Comparison of ENCODE assay signal across 22 cellular contexts in genomic region chr17:81456798-81457197, GRCh38. TPM values are rescaled to one million over a fixed set of nuclear protein-coding genes. Genes with fewer than 3 reads are reported as not detected.
DNase-seq lines count a peak whose midpoint lies in the region; ATAC-seq and TF ChIP-seq lines count a peak whose summit lies in the region.
"Had no signal": no experiment of that assay in that cellular context is flagged by ENCODE, and none has a peak within 500 bp of the region (broad histone marks: within the 10 kb centered on the region; RNA-seq: fewer than 3 reads in every experiment).

No MANE protein-coding gene starts in this region.

- no peak for TF ChIP-seq CTCF in Loucy (conservative IDR thresholded peaks at IDR 0.05; ENCODE audit: low read length)
- no peak for TF ChIP-seq CTCF in adrenal gland (IDR thresholded peaks at IDR 0.05)
- TF ChIP-seq CTCF in glutamatergic neuron (IDR thresholded peaks at IDR 0.05; ENCODE audit: partially characterized antibody, unreplicated experiment) = no peak
- no peak for TF ChIP-seq CTCF in vagina (IDR thresholded peaks at IDR 0.05)

- peaks cover 5% of the 10 kb centered on the region for H4K20me1 ChIP-seq in Loucy (ENCODE audit: insufficient read depth, low read length, poor library complexity, severe bottlenecking)

- H3K36me3 Mint-ChIP-seq in glutamatergic neuron (ENCODE audit: unreplicated experiment) = peaks cover 4% of the 10 kb centered on the region
- H3K36me3 Mint-ChIP-seq: activated naive CD8-positive, alpha-beta T cell; naive B cell had no signal

- peaks cover 60% of the 10 kb centered on the region for H3K79me2 ChIP-seq in Loucy (ENCODE audit: insufficient read depth, low read length)

- H2AFZ ChIP-seq in Loucy (ENCODE audit: low read length) = no peak overlapping the region

- H3K27ac ChIP-seq in adrenal gland (peak overlapping the region in 1 of 5 donors; percentile 78), vagina (no peak overlapping the region)
- H3K27ac ChIP-seq: body of pancreas, coronary artery, epithelial cell of prostate, tibial artery had no signal

- H3K27ac Mint-ChIP-seq in glutamatergic neuron (ENCODE audit: unreplicated experiment) = peak overlapping the region; percentile 85
- H3K27ac Mint-ChIP-seq: activated CD4-positive, alpha-beta T cell treated with anti-CD3 and anti-CD28 coated beads, Interleukin-2, amount 10 ng/mL, durations not matched to agents 7 days and 5 days; activated naive CD8-positive, alpha-beta T cell; activated T-helper 17 cell treated with anti-CD3 and anti-CD28 coated beads, Interleukin-2, amount 50 U/mL, for 72 hours had no signal

- H3K4me3 ChIP-seq in Loucy (ENCODE audit: low read length, poor library complexity, severe bottlenecking) = peak overlapping the region; percentile 73
- no peak overlapping the region for H3K4me3 ChIP-seq in adrenal gland
- H3K4me3 ChIP-seq in vagina = no peak overlapping the region
- H3K4me3 ChIP-seq: body of pancreas, coronary artery, tibial artery had no signal

- H3K4me3 Mint-ChIP-seq in glutamatergic neuron (ENCODE audit: unreplicated experiment) = peak overlapping the region; percentile 20
- H3K4me3 Mint-ChIP-seq: activated CD4-positive, alpha-beta T cell treated with anti-CD3 and anti-CD28 coated beads, Interleukin-2, amount 10 ng/mL, durations not matched to agents 7 days and 5 days; activated naive CD8-positive, alpha-beta T cell; activated T-helper 17 cell treated with anti-CD3 and anti-CD28 coated beads, Interleukin-2, amount 50 U/mL, for 72 hours; naive B cell had no signal

- no peaks in the 10 kb centered on the region for H3K9me2 ChIP-seq in Loucy (replicated peaks; ENCODE audit: low read depth, low read length)

- ATAC-seq in HG03135 (IDR thresholded peaks at IDR 0.05; ENCODE audit: unreplicated experiment) = no peak
- ATAC-seq: activated T-helper 17 cell treated with anti-CD3 and anti-CD28 coated beads, Interleukin-2, amount 50 U/mL, for 72 hours; body of pancreas had no signal

- intact Hi-C loops in adrenal gland (cut with DNase I) (no loop called here), vagina (cut with DNase I) (no loop called here)

- H3K9me3 ChIP-seq in Loucy (ENCODE audit: insufficient read depth, low read depth, low read length) (no peaks in the 10 kb centered on the region), adrenal gland (replicated peaks in 1 of 3) (no peaks in the 10 kb centered on the region), vagina (no peaks in the 10 kb centered on the region)
- H3K9me3 ChIP-seq: body of pancreas, tibial artery had no signal

- no peaks in the 10 kb centered on the region for H3F3A ChIP-seq in Loucy (ENCODE audit: low read depth)

- peak in 6 of 7 donors; percentile 57 to 80 (median 68) for DNase-seq in adrenal gland
- peak; percentile 61 for DNase-seq in glutamatergic neuron
- DNase-seq in pulmonary artery endothelial cell (ENCODE audit: low read depth, low spot score) = peak; percentile 45
- no peak for DNase-seq in vagina (ENCODE audit: extremely low spot score in 2 of 2)
- DNase-seq in activated CD4-positive, CD25-positive, alpha-beta regulatory T cell treated with anti-CD3 and anti-CD28 coated beads, Interleukin-2, amount 50 U/mL, for 72 hours = no peak
- DNase-seq: activated CD4-positive, alpha-beta T cell treated with anti-CD3 and anti-CD28 coated beads, Interleukin-2, amount 10 ng/mL, durations not matched to agents 7 days and 5 days; DMS79; KG1; mammary epithelial cell; naive B cell; NCI-H1048; NCI-H2029; posterior cingulate gyrus; stimulated activated naive CD4-positive, alpha-beta T cell; tibial artery had no signal

- H3K36me3 ChIP-seq in Loucy (ENCODE audit: insufficient read depth, low read length) (peaks cover 10% of the 10 kb centered on the region; the same call in 1 of the 2 replicates), adrenal gland (replicated peaks in 1 of 2) (peaks cover 0 to under 1% of the 10 kb centered on the region in 2 donors), vagina (no peaks in the 10 kb centered on the region)

- H3K4me1 ChIP-seq in Loucy (ENCODE audit: insufficient read depth, low read length, poor library complexity, severe bottlenecking) = peaks cover 56% of the 10 kb centered on the region
- peaks cover 16 to 20% of the 10 kb centered on the region in 2 donors for H3K4me1 ChIP-seq in adrenal gland (replicated peaks in 1 of 2)
- H3K4me1 ChIP-seq in vagina = no peaks in the 10 kb centered on the region
- H3K4me1 ChIP-seq: body of pancreas, tibial artery had no signal

- no peak for TF ChIP-seq POLR2A in adrenal gland (IDR thresholded peaks at IDR 0.05)
- TF ChIP-seq POLR2A in vagina (IDR thresholded peaks at IDR 0.05) = no peak

- H3K4me2 ChIP-seq in Loucy (ENCODE audit: low read depth, low read length, poor library complexity, severe bottlenecking) = peak overlapping the region; percentile 83

- WGBS in adrenal gland, 4 donors = 17 to 67% (median 19%) methylated on average over 1 to 7 of the region's 7 CpGs

- peaks cover 3% of the 10 kb centered on the region for H3K9me3 Mint-ChIP-seq in glutamatergic neuron (ENCODE audit: unreplicated experiment)
- H3K9me3 Mint-ChIP-seq: activated CD4-positive, alpha-beta T cell treated with anti-CD3 and anti-CD28 coated beads, Interleukin-2, amount 10 ng/mL, durations not matched to agents 7 days and 5 days; activated T-helper 17 cell treated with anti-CD3 and anti-CD28 coated beads, Interleukin-2, amount 50 U/mL, for 72 hours; naive B cell had no signal

- H3K27me3 Mint-ChIP-seq in glutamatergic neuron (ENCODE audit: unreplicated experiment) = peaks cover 5% of the 10 kb centered on the region
- H3K27me3 Mint-ChIP-seq: activated CD4-positive, alpha-beta T cell treated with anti-CD3 and anti-CD28 coated beads, Interleukin-2, amount 10 ng/mL, durations not matched to agents 7 days and 5 days; activated naive CD8-positive, alpha-beta T cell; activated T-helper 17 cell treated with anti-CD3 and anti-CD28 coated beads, Interleukin-2, amount 50 U/mL, for 72 hours had no signal

- peak overlapping the region; percentile 95 for H3K9ac ChIP-seq in Loucy (ENCODE audit: low read depth, low read length, poor library complexity, severe bottlenecking)

- H3K27me3 ChIP-seq in Loucy (ENCODE audit: insufficient read depth, low read length, poor library complexity, severe bottlenecking) (no peaks in the 10 kb centered on the region), adrenal gland (no peaks in the 10 kb centered on the region), vagina (no peaks in the 10 kb centered on the region)
- H3K27me3 ChIP-seq: body of pancreas, tibial artery had no signal

- H3K4me1 Mint-ChIP-seq in glutamatergic neuron (ENCODE audit: low read depth, unreplicated experiment) = peaks cover 5% of the 10 kb centered on the region

RNA-seq across cellular contexts. Expression of gene ACTG1, which starts 55.8 kb away (rescaled TPM):
- total RNA-seq in adrenal gland (1,000 to 10,000 TPM; 1,781 to 6,446 (median 2,486) TPM), glutamatergic neuron (ENCODE audit: unreplicated experiment) (5,342 TPM), pulmonary artery endothelial cell (9,538 and 11,768 TPM in 2 replicates), vagina (2,441 TPM)
- polyA plus RNA-seq in adrenal gland = 1,000 to 10,000 TPM in 2 of 3 donors, 100 to 1,000 TPM in 1; 828 to 1,140 (median 1,059) TPM

Comparison
In these comparisons a context has a peak if more than half of its experiments do, and no peak if none do; other contexts are left out.
1. DNase-seq: peak in adrenal gland (6 of 7), glutamatergic neuron (single experiment) and pulmonary artery endothelial cell (single experiment); none in vagina (0 of 2) and activated CD4-positive, CD25-positive, alpha-beta regulatory T cell treated with anti-CD3 and anti-CD28 coated beads, Interleukin-2, amount 50 U/mL, for 72 hours (single experiment).